31 cellular contexts compared by ENCODE assay signal in genomic region chr3:99515891-99516290, GRCh38.
"Had no signal": no experiment of that assay in that cellular context is flagged by ENCODE, and none has a peak within 500 bp of the region (broad histone marks: within the 10 kb centered on the region; RNA-seq: fewer than 3 reads in every experiment).

No MANE protein-coding gene starts in this region.

- H3K4me3 ChIP-seq: body of pancreas, breast epithelium had no signal

- H3K4me1 ChIP-seq: body of pancreas, breast epithelium had no signal

- DNase-seq: activated B cell treated with CpG ODN at 0.5 μM for 24 hours; activated CD4-positive, alpha-beta memory T cell treated with anti-CD3 and anti-CD28 coated beads for 36 hours; activated CD4-positive, alpha-beta T cell treated with anti-CD3 and anti-CD28 coated beads for 4 hours; activated CD4-positive, alpha-beta T cell treated with anti-CD3 and anti-CD28 coated beads, Interleukin-2, amount 10 ng/mL, durations not matched to agents 24 days and 14 days; activated CD4-positive, alpha-beta T cell treated with anti-CD3 and anti-CD28 coated beads, Interleukin-2, amount 50 U/mL, for 1 hour; activated CD4-positive, alpha-beta T cell treated with anti-CD3 and anti-CD28 coated beads, Interleukin-2, amount 50 U/mL, for 4 hours; activated CD4-positive, CD25-positive, alpha-beta regulatory T cell treated with anti-CD3 and anti-CD28 coated beads, Interleukin-2, amount 50 U/mL, for 72 hours; activated CD8-positive, alpha-beta memory T cell treated with anti-CD3 and anti-CD28 coated beads, Interleukin-2, amount 50 U/mL, for 4 hours; activated CD8-positive, alpha-beta T cell treated with anti-CD3 and anti-CD28 coated beads for 36 hours; activated effector memory CD4-positive, alpha-beta T cell treated with anti-CD3 and anti-CD28 coated beads, Interleukin-2, amount 50 U/mL, for 16 hours; activated gamma-delta T cell treated with Interleukin-2 at 50 U/mL for 16 hours; activated naive CD4-positive, alpha-beta T cell; activated naive CD4-positive, alpha-beta T cell treated with anti-CD3 and anti-CD28 coated beads for 36 hours; activated naive CD4-positive, alpha-beta T cell treated with anti-CD3 and anti-CD28 coated beads, Interleukin-2, amount 50 U/mL, for 16 hours; activated naive CD8-positive, alpha-beta T cell treated with anti-CD3 and anti-CD28 coated beads, Interleukin-2, amount 10 ng/mL, durations not matched to agents 7 days and 5 days; activated naive CD8-positive, alpha-beta T cell treated with anti-CD3 and anti-CD28 coated beads, Interleukin-2, amount 50 U/mL, for 24 hours; activated T-cell treated with anti-CD3 and anti-CD28 coated beads for 4 hours; activated T-cell treated with anti-CD3 and anti-CD28 coated beads, Interleukin-2, amount 50 U/mL, for 1 hour; activated T-cell treated with anti-CD3 and anti-CD28 coated beads, Interleukin-2, amount 50 U/mL, for 4 hours; activated T-cell treated with anti-CD3 and anti-CD28 coated beads, Interleukin-2, amount 50 U/mL, for 72 hours; amygdala; anterior cingulate cortex; body of pancreas; brain microvascular endothelial cell; central memory CD4-positive, alpha-beta T cell; SW 1271; T-helper 1 cell; T-helper 2 cell; T-helper 9 cell had no signal

- H3K36me3 ChIP-seq: brain microvascular endothelial cell, breast epithelium had no signal

- H3K27me3 ChIP-seq: body of pancreas, brain microvascular endothelial cell, breast epithelium had no signal

- H3K9me3 ChIP-seq: body of pancreas, breast epithelium had no signal

- H3K27ac ChIP-seq: body of pancreas, brain microvascular endothelial cell, breast epithelium, VCaP had no signal
